Comparison of ENCODE assay signal across 1 cellular context in the genomic region with DNA sequence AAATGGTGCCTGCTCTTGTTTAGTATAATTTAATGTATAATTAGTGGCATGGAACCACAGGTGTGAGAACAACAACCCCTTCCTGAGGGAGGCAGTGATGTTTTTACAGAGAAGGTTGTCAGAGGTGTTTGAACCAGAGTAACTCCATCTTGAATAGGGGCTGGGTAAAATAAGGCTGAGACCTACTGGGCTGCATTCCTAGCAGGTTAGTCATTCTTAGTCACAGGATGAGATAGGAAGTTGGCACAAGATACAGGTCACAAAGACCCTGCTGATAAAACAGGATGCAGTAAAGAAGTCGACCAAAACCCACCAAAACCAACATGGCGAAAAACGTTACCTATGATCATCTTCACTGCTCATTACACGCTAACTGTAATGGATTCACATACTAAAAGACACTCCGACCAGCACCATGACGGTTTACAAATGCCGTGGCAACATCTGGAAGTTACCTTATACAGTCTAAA.
TF ChIP-seq lines count a peak whose summit lies in the region.

No MANE protein-coding gene starts in this region.

TF ChIP-seq in K562, 482 proteins besides CTCF, POLR2A, EP300 and RAD21 (continued from another document and continues in another):
- no peak for TF ChIP-seq CEBPG (CRISPR knock-in tag; IDR thresholded peaks at IDR 0.05)
- TF ChIP-seq CEBPG (tag; conservative IDR thresholded peaks at IDR 0.05 in 1 of 2, IDR thresholded peaks at IDR 0.05 in 1 of 2): no peak; a peak in 1 of 4 replicates
- 0 out of 2 replicates have a peak, but pooled peaks have one; percentile 41 for TF ChIP-seq NR2F6 (CRISPR knock-in tag; IDR thresholded peaks at IDR 0.05)
- no peak for TF ChIP-seq RBM22 (IDR thresholded peaks at IDR 0.05; ENCODE audit: low read depth, low read length, poor library complexity, severe bottlenecking)
- TF ChIP-seq SMAD3 (CRISPR knock-in tag; conservative IDR thresholded peaks at IDR 0.05): peak; percentile 98
- no peak for TF ChIP-seq ZFPM2 (CRISPR knock-in tag; IDR thresholded peaks at IDR 0.05)
- no peak for TF ChIP-seq GATAD2A (IDR thresholded peaks at IDR 0.05)
- TF ChIP-seq, protein P1, sequence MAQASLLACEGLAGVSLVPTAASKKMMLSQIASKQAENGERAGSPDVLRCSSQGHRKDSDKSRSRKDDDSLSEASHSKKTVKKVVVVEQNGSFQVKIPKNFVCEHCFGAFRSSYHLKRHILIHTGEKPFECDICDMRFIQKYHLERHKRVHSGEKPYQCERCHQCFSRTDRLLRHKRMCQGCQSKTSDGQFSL (CRISPR knock-in tag; IDR thresholded peaks at IDR 0.05): no peak
- TF ChIP-seq, protein P1 (tag; IDR thresholded peaks at IDR 0.05): peak in 1 of 2 experiments; percentile 98; a peak in 2 of 4 replicates
- TF ChIP-seq GABPA (tag; conservative IDR thresholded peaks at IDR 0.05; ENCODE audit: low read depth): peak; percentile 65
- TF ChIP-seq ZSCAN29 (IDR thresholded peaks at IDR 0.05): no peak
- no peak for TF ChIP-seq ARID2 (IDR thresholded peaks at IDR 0.05)
- no peak for TF ChIP-seq MIER1 (IDR thresholded peaks at IDR 0.05; ENCODE audit: low read depth)
- TF ChIP-seq BRCA1 (IDR thresholded peaks at IDR 0.05): no peak
- TF ChIP-seq BRCA1 (CRISPR knock-in tag; IDR thresholded peaks at IDR 0.05): no peak
- TF ChIP-seq CBX8 (IDR thresholded peaks at IDR 0.05; ENCODE audit: borderline replicate concordance, extremely low read depth, low read depth, low read length, poor library complexity, severe bottlenecking): no peak
- TF ChIP-seq SMARCB1 (IDR thresholded peaks at IDR 0.05; ENCODE audit: insufficient read length, low read depth): no peak
- no peak for TF ChIP-seq TFAM (CRISPR knock-in tag; conservative IDR thresholded peaks at IDR 0.05)
- TF ChIP-seq, protein P2, sequence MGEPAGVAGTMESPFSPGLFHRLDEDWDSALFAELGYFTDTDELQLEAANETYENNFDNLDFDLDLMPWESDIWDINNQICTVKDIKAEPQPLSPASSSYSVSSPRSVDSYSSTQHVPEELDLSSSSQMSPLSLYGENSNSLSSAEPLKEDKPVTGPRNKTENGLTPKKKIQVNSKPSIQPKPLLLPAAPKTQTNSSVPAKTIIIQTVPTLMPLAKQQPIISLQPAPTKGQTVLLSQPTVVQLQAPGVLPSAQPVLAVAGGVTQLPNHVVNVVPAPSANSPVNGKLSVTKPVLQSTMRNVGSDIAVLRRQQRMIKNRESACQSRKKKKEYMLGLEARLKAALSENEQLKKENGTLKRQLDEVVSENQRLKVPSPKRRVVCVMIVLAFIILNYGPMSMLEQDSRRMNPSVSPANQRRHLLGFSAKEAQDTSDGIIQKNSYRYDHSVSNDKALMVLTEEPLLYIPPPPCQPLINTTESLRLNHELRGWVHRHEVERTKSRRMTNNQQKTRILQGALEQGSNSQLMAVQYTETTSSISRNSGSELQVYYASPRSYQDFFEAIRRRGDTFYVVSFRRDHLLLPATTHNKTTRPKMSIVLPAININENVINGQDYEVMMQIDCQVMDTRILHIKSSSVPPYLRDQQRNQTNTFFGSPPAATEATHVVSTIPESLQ (CRISPR knock-in tag; IDR thresholded peaks at IDR 0.05): no peak
- TF ChIP-seq, protein P3, sequence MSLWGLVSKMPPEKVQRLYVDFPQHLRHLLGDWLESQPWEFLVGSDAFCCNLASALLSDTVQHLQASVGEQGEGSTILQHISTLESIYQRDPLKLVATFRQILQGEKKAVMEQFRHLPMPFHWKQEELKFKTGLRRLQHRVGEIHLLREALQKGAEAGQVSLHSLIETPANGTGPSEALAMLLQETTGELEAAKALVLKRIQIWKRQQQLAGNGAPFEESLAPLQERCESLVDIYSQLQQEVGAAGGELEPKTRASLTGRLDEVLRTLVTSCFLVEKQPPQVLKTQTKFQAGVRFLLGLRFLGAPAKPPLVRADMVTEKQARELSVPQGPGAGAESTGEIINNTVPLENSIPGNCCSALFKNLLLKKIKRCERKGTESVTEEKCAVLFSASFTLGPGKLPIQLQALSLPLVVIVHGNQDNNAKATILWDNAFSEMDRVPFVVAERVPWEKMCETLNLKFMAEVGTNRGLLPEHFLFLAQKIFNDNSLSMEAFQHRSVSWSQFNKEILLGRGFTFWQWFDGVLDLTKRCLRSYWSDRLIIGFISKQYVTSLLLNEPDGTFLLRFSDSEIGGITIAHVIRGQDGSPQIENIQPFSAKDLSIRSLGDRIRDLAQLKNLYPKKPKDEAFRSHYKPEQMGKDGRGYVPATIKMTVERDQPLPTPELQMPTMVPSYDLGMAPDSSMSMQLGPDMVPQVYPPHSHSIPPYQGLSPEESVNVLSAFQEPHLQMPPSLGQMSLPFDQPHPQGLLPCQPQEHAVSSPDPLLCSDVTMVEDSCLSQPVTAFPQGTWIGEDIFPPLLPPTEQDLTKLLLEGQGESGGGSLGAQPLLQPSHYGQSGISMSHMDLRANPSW (CRISPR knock-in tag; IDR thresholded peaks at IDR 0.05): no peak
- TF ChIP-seq, protein P4, sequence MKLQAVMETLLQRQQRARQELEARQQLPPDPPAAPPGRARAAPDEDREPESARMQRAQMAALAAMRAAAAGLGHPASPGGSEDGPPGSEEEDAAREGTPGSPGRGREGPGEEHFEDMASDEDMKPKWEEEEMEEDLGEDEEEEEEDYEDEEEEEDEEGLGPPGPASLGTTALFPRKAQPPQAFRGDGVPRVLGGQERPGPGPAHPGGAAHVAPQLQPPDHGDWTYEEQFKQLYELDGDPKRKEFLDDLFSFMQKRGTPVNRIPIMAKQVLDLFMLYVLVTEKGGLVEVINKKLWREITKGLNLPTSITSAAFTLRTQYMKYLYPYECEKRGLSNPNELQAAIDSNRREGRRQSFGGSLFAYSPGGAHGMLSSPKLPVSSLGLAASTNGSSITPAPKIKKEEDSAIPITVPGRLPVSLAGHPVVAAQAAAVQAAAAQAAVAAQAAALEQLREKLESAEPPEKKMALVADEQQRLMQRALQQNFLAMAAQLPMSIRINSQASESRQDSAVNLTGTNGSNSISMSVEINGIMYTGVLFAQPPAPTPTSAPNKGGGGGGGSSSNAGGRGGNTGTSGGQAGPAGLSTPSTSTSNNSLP (IDR thresholded peaks at IDR 0.05; ENCODE audit: borderline replicate concordance, low read depth, low read length): no peak
- TF ChIP-seq, protein P5, sequence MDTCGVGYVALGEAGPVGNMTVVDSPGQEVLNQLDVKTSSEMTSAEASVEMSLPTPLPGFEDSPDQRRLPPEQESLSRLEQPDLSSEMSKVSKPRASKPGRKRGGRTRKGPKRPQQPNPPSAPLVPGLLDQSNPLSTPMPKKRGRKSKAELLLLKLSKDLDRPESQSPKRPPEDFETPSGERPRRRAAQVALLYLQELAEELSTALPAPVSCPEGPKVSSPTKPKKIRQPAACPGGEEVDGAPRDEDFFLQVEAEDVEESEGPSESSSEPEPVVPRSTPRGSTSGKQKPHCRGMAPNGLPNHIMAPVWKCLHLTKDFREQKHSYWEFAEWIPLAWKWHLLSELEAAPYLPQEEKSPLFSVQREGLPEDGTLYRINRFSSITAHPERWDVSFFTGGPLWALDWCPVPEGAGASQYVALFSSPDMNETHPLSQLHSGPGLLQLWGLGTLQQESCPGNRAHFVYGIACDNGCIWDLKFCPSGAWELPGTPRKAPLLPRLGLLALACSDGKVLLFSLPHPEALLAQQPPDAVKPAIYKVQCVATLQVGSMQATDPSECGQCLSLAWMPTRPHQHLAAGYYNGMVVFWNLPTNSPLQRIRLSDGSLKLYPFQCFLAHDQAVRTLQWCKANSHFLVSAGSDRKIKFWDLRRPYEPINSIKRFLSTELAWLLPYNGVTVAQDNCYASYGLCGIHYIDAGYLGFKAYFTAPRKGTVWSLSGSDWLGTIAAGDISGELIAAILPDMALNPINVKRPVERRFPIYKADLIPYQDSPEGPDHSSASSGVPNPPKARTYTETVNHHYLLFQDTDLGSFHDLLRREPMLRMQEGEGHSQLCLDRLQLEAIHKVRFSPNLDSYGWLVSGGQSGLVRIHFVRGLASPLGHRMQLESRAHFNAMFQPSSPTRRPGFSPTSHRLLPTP (IDR thresholded peaks at IDR 0.05; ENCODE audit: borderline replicate concordance, extremely low read depth, insufficient read length): no peak
- TF ChIP-seq NFXL1 (CRISPR knock-in tag; IDR thresholded peaks at IDR 0.05): peak; percentile 97
- no peak for TF ChIP-seq RBM15 (IDR thresholded peaks at IDR 0.05; ENCODE audit: insufficient read depth, low read length)
- TF ChIP-seq, protein P6, sequence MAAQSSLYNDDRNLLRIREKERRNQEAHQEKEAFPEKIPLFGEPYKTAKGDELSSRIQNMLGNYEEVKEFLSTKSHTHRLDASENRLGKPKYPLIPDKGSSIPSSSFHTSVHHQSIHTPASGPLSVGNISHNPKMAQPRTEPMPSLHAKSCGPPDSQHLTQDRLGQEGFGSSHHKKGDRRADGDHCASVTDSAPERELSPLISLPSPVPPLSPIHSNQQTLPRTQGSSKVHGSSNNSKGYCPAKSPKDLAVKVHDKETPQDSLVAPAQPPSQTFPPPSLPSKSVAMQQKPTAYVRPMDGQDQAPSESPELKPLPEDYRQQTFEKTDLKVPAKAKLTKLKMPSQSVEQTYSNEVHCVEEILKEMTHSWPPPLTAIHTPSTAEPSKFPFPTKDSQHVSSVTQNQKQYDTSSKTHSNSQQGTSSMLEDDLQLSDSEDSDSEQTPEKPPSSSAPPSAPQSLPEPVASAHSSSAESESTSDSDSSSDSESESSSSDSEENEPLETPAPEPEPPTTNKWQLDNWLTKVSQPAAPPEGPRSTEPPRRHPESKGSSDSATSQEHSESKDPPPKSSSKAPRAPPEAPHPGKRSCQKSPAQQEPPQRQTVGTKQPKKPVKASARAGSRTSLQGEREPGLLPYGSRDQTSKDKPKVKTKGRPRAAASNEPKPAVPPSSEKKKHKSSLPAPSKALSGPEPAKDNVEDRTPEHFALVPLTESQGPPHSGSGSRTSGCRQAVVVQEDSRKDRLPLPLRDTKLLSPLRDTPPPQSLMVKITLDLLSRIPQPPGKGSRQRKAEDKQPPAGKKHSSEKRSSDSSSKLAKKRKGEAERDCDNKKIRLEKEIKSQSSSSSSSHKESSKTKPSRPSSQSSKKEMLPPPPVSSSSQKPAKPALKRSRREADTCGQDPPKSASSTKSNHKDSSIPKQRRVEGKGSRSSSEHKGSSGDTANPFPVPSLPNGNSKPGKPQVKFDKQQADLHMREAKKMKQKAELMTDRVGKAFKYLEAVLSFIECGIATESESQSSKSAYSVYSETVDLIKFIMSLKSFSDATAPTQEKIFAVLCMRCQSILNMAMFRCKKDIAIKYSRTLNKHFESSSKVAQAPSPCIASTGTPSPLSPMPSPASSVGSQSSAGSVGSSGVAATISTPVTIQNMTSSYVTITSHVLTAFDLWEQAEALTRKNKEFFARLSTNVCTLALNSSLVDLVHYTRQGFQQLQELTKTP (IDR thresholded peaks at IDR 0.05; ENCODE audit: low read depth in 1 of 2, partially characterized antibody in 2 of 2): no peak
- TF ChIP-seq MEF2A (IDR thresholded peaks at IDR 0.05; ENCODE audit: control insufficient read depth, low read depth, low read length): no peak
- TF ChIP-seq POLR2B (IDR thresholded peaks at IDR 0.05; ENCODE audit: low read depth, partially characterized antibody): no peak
- no peak for TF ChIP-seq MCM3 (IDR thresholded peaks at IDR 0.05)
- TF ChIP-seq, protein P7, sequence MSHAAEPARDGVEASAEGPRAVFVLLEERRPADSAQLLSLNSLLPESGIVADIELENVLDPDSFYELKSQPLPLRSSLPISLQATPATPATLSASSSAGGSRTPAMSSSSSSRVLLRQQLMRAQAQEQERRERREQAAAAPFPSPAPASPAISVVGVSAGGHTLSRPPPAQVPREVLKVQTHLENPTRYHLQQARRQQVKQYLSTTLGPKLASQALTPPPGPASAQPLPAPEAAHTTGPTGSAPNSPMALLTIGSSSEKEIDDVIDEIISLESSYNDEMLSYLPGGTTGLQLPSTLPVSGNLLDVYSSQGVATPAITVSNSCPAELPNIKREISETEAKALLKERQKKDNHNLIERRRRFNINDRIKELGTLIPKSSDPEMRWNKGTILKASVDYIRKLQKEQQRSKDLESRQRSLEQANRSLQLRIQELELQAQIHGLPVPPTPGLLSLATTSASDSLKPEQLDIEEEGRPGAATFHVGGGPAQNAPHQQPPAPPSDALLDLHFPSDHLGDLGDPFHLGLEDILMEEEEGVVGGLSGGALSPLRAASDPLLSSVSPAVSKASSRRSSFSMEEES (CRISPR knock-in tag; IDR thresholded peaks at IDR 0.05): peak; percentile 8; the same call in 1 of the 2 replicates
- no peak for TF ChIP-seq CHD2 (IDR thresholded peaks at IDR 0.05; ENCODE audit: low read depth, low read length)
- TF ChIP-seq ZC3H4 (CRISPR knock-in tag; IDR thresholded peaks at IDR 0.05; ENCODE audit: borderline replicate concordance): no peak
- no peak for TF ChIP-seq HNRNPLL (IDR thresholded peaks at IDR 0.05; ENCODE audit: low read depth, low read length, poor library complexity, severe bottlenecking)
- no peak for TF ChIP-seq POLR2G (IDR thresholded peaks at IDR 0.05; ENCODE audit: low read depth, low read length)
- no peak for TF ChIP-seq CHCHD3 (CRISPR knock-in tag; IDR thresholded peaks at IDR 0.05)
- TF ChIP-seq ZKSCAN8 (CRISPR knock-in tag; IDR thresholded peaks at IDR 0.05): peak; percentile 97
- peak; percentile 81; the same call in 1 of the 2 replicates for TF ChIP-seq KLF10 (CRISPR knock-in tag; IDR thresholded peaks at IDR 0.05)
- TF ChIP-seq ZNF324 (CRISPR knock-in tag; IDR thresholded peaks at IDR 0.05): peak; percentile 59; the same call in 1 of the 2 replicates
- TF ChIP-seq, protein P8, sequence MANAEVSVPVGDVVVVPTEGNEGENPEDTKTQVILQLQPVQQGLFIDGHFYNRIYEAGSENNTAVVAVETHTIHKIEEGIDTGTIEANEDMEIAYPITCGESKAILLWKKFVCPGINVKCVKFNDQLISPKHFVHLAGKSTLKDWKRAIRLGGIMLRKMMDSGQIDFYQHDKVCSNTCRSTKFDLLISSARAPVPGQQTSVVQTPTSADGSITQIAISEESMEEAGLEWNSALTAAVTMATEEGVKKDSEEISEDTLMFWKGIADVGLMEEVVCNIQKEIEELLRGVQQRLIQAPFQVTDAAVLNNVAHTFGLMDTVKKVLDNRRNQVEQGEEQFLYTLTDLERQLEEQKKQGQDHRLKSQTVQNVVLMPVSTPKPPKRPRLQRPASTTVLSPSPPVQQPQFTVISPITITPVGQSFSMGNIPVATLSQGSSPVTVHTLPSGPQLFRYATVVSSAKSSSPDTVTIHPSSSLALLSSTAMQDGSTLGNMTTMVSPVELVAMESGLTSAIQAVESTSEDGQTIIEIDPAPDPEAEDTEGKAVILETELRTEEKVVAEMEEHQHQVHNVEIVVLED (CRISPR knock-in tag; IDR thresholded peaks at IDR 0.05): peak; percentile 73
- no peak for TF ChIP-seq NR1H2 (CRISPR knock-in tag; IDR thresholded peaks at IDR 0.05)
- no peak for TF ChIP-seq NCOA2 (IDR thresholded peaks at IDR 0.05; ENCODE audit: partially characterized antibody in 2 of 2)
- no peak for TF ChIP-seq TAL1 (IDR thresholded peaks at IDR 0.05)
- TF ChIP-seq NR3C1 (CRISPR knock-in tag; IDR thresholded peaks at IDR 0.05): no peak
- TF ChIP-seq HDAC2 (IDR thresholded peaks at IDR 0.05): no peak
- no peak for TF ChIP-seq NR2C1 (IDR thresholded peaks at IDR 0.05)
- peak; percentile 96 for TF ChIP-seq NR2C1 (tag; IDR thresholded peaks at IDR 0.05)
- TF ChIP-seq NBN (IDR thresholded peaks at IDR 0.05; ENCODE audit: low read depth): no peak
